ENCODE assay signal across 19 cellular contexts in the genomic region with DNA sequence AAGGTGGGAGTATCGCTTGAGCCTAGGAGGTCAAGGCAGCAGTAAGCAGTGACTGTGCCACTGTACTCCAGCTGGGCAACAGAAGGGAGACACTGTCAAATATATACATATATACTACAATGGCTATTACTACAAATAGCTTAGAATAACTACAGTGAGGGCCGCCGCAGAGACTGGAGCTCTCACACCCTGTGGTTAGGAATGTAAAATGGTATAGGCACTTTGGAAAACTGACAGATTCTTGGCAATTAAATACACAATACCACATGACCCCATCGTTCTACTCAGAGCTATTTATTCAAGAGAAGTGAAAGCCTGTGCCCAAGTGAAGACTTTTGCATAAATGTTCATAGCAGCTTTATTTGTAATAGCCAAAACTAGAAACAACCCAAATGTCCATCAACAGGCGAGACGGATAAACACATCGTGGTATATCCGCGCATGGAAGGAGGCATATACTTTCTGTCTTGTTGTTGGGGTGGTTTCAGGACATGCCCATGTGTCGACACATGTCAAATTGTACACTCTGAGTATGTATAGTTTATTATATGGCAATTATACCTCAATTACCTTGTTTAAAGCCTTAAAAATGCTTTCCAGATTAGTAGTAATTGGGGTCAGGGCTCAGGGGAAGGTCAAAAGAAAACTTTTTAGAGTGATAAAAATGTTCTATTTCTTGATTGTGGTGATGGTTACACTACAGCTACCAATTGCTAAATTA.
DNase-seq lines count a peak whose midpoint lies in the region; ATAC-seq and TF ChIP-seq lines count a peak whose summit lies in the region.
"Had no signal": no experiment of that assay in that cellular context is flagged by ENCODE, and none has a peak within 500 bp of the region (broad histone marks: within the 10 kb centered on the region; RNA-seq: fewer than 3 reads in every experiment).

No MANE protein-coding gene starts in this region.

- intact Hi-C loops in Panc1 (cut with micrococcal nuclease; ENCODE audit: unreplicated experiment) (loop anchor here (5.0 kb wide), 1 partner anchor 34 kb away; no protein-coding TSS in a partner anchor), sciatic nerve (cut with DNase I) (no loop called here), aorta (cut with DNase I) (loop anchor here in 1 of 2 donors (10.0 kb wide), 1 partner anchor 121 kb away; a partner anchor contains a TSS)

- H3K27ac Mint-ChIP-seq in activated naive CD4-positive, alpha-beta T cell treated with anti-CD3 and anti-CD28 coated beads, Interleukin-2, amount 50 U/mL, for 72 hours = no peak overlapping the region
- H3K27ac Mint-ChIP-seq: activated CD8-positive, alpha-beta T cell treated with anti-CD3 and anti-CD28 coated beads for 36 hours; activated naive CD8-positive, alpha-beta T cell treated with anti-CD3 and anti-CD28 coated beads, Interleukin-2, amount 50 U/mL, for 24 hours; activated T-cell treated with anti-CD3 and anti-CD28 coated beads, Interleukin-2, amount 50 U/mL, for 72 hours had no signal

- peak overlapping the region; percentile 100 for H3K27ac ChIP-seq in Panc1 (ENCODE audit: low read length)
- H3K27ac ChIP-seq in epithelial cell of prostate = peak overlapping the region; percentile 92
- peak overlapping the region in 1 of 2 donors; percentile 56 for H3K27ac ChIP-seq in aorta (ENCODE audit: low read depth in 1 of 2, low read length in 2 of 2)
- H3K27ac ChIP-seq: BLaER1 treated with 17β-estradiol and CSF1 and Interleukin-3, amounts not matched to agents 10 nM and 100 nM had no signal

- no peaks in the 10 kb centered on the region for H3K36me3 Mint-ChIP-seq in activated naive CD4-positive, alpha-beta T cell treated with anti-CD3 and anti-CD28 coated beads, Interleukin-2, amount 50 U/mL, for 72 hours

- no peak overlapping the region for H3K4me3 ChIP-seq in Panc1 (ENCODE audit: low read depth in 2 of 2, low read length in 2 of 2)
- H3K4me3 ChIP-seq in aorta (ENCODE audit: low read length in 2 of 2) = no peak overlapping the region
- H3K4me3 ChIP-seq: BLaER1 treated with 17β-estradiol and CSF1 and Interleukin-3, amounts not matched to agents 10 nM and 100 nM had no signal

- H3K9me3 ChIP-seq in Panc1 (ENCODE audit: control insufficient read depth, insufficient read depth, low read depth, low read length) (peaks cover 4% of the 10 kb centered on the region; the same call in 1 of the 2 replicates), aorta (ENCODE audit: control insufficient read depth, low read length) (no peaks in the 10 kb centered on the region)
- H3K9me3 ChIP-seq: BLaER1 treated with 17β-estradiol and CSF1 and Interleukin-3, amounts not matched to agents 10 nM and 100 nM had no signal

- CTCF ChIA-PET in Panc1 (lab: Charles Lee) = interaction anchor here (0.7 kb wide), 1 partner anchor 35 kb away, joined by 8 read pairs; no protein-coding TSS in a partner anchor

- DNase-seq in Daoy (ENCODE audit: low read depth) = peak; percentile 55
- no peak for DNase-seq in Panc1 (ENCODE audit: low read depth, low spot score)
- DNase-seq in epithelial cell of prostate (ENCODE audit: low read depth, low spot score) = no peak
- DNase-seq in sciatic nerve (ENCODE audit: low spot score) = peak; percentile 45
- no peak for DNase-seq in activated naive CD4-positive, alpha-beta T cell treated with anti-CD3 and anti-CD28 coated beads, Interleukin-2, amount 50 U/mL, for 72 hours (ENCODE audit: low spot score in 2 of 2)
- DNase-seq in activated CD4-positive, alpha-beta T cell treated with anti-CD3 and anti-CD28 coated beads, Interleukin-2, amount 50 U/mL, for 1 hour = no peak
- no peak for DNase-seq in aorta
- DNase-seq: activated CD8-positive, alpha-beta T cell treated with anti-CD3 and anti-CD28 coated beads for 36 hours; activated naive CD8-positive, alpha-beta T cell treated with anti-CD3 and anti-CD28 coated beads, Interleukin-2, amount 50 U/mL, for 24 hours; activated T-cell treated with anti-CD3 and anti-CD28 coated beads, Interleukin-2, amount 50 U/mL, for 72 hours; cerebellar nuclear complex; DMS53; NCI-H1930; NCI-H510A treated with DMSO at 0.1 percent for 48 hours; retina; stimulated activated CD4-positive, alpha-beta T cell treated with anti-CD3 and anti-CD28 coated beads, Interleukin-2, amount 100 ng/mL, for 24 hours; SW 1271 had no signal

- ATAC-seq in Panc1 (no peak), sciatic nerve (no peak), aorta (ENCODE audit: low FRiP score) (no peak)
- no peak for ATAC-seq in activated naive CD4-positive, alpha-beta T cell treated with anti-CD3 and anti-CD28 coated beads, Interleukin-2, amount 50 U/mL, for 72 hours
- ATAC-seq: activated CD8-positive, alpha-beta T cell treated with anti-CD3 and anti-CD28 coated beads for 36 hours; activated naive CD8-positive, alpha-beta T cell treated with anti-CD3 and anti-CD28 coated beads, Interleukin-2, amount 50 U/mL, for 24 hours; activated T-cell treated with anti-CD3 and anti-CD28 coated beads, Interleukin-2, amount 50 U/mL, for 72 hours; HCT116 had no signal

- no peak for TF ChIP-seq CTCF in Panc1 (IDR thresholded peaks at IDR 0.05)

- POLR2A ChIA-PET in Panc1 (lab: Charles Lee) = interaction anchor here (0.6 to 0.7 kb wide), 2 partner anchors 36 to 160 kb away, joined by 3 read pairs; no protein-coding TSS in a partner anchor

- H3K9me3 Mint-ChIP-seq in activated naive CD4-positive, alpha-beta T cell treated with anti-CD3 and anti-CD28 coated beads, Interleukin-2, amount 50 U/mL, for 72 hours = no peaks in the 10 kb centered on the region
- H3K9me3 Mint-ChIP-seq: activated CD8-positive, alpha-beta T cell treated with anti-CD3 and anti-CD28 coated beads for 36 hours; activated naive CD8-positive, alpha-beta T cell treated with anti-CD3 and anti-CD28 coated beads, Interleukin-2, amount 50 U/mL, for 24 hours; activated T-cell treated with anti-CD3 and anti-CD28 coated beads, Interleukin-2, amount 50 U/mL, for 72 hours had no signal

- no peaks in the 10 kb centered on the region for H3K27me3 ChIP-seq in Panc1 (ENCODE audit: control insufficient read depth, insufficient read depth, low read length)
- H3K27me3 ChIP-seq in aorta (ENCODE audit: control insufficient read depth in 1 of 2, insufficient read depth in 2 of 2, low read length in 1 of 2) = no peaks in the 10 kb centered on the region
- H3K27me3 ChIP-seq: BLaER1 treated with 17β-estradiol and CSF1 and Interleukin-3, amounts not matched to agents 10 nM and 100 nM had no signal

- WGBS in aorta, 2 donors = 47 to 53% methylated on average over 10 of the region's 10 CpGs

- in situ Hi-C loops in Panc1 (cut with HindIII; ENCODE audit: low pct_unique_long_range_greater_than_20kb, low sequenced_read_pairs) = no loop called here

- H3K36me3 ChIP-seq in Panc1 (ENCODE audit: control insufficient read depth, insufficient read depth, low read length) = no peaks in the 10 kb centered on the region
- no peaks in the 10 kb centered on the region for H3K36me3 ChIP-seq in aorta (ENCODE audit: control insufficient read depth in 1 of 2, insufficient read depth in 2 of 2, low read length in 1 of 2)
- H3K36me3 ChIP-seq: BLaER1 treated with 17β-estradiol and CSF1 and Interleukin-3, amounts not matched to agents 10 nM and 100 nM had no signal

- H3K4me1 ChIP-seq in Panc1 (ENCODE audit: control insufficient read depth, insufficient read depth, low read length) (peaks cover 38% of the 10 kb centered on the region), aorta (ENCODE audit: control insufficient read depth in 1 of 2, insufficient read depth in 2 of 2, low read length in 2 of 2) (peaks cover 7 to 8% of the 10 kb centered on the region in 2 donors)

- no TSS peak for BruUV-seq in Panc1 (replicated peaks; lab: Mats Ljungman, UMichigan)

Comparison
In these comparisons a context has a peak if more than half of its experiments do, and no peak if none do; other contexts are left out.
1. DNase-seq: peak in Daoy (single experiment) and sciatic nerve (single experiment); none in Panc1 (single experiment), epithelial cell of prostate (single experiment), activated naive CD4-positive, alpha-beta T cell treated with anti-CD3 and anti-CD28 coated beads, Interleukin-2, amount 50 U/mL, for 72 hours (0 of 2), activated CD4-positive, alpha-beta T cell treated with anti-CD3 and anti-CD28 coated beads, Interleukin-2, amount 50 U/mL, for 1 hour (single experiment) and aorta (0 of 2).